In genomic region chr4:152773322-152773721, GRCh38 we compare ENCODE assay signal across 28 cellular contexts. TPM values are rescaled to one million over a fixed set of nuclear protein-coding genes. Genes with fewer than 3 reads are reported as not detected.
"Had no signal": no experiment of that assay in that cellular context is flagged by ENCODE, and none has a peak within 500 bp of the region (broad histone marks: within the 10 kb centered on the region; RNA-seq: fewer than 3 reads in every experiment).

No MANE protein-coding gene starts in this region.

- H3K27ac ChIP-seq: neural progenitor cell, ovary, parathyroid adenoma, psoas muscle, skin epidermis, spleen, suprapubic skin, testis, tibial artery, transverse colon, upper lobe of right lung, uterus had no signal

- H3K4me2 ChIP-seq: neural progenitor cell, smooth muscle cell had no signal

- ATAC-seq: natural killer cell; psoas muscle; sciatic nerve; stimulated activated memory B cell treated with anti-CD40 and anti-IgM and Interleukin-4, amounts not matched to agents 10 μg/mL and 1 μg/mL and 100 μg/mL, for 72 hours; stimulated activated naive CD8-positive, alpha-beta T cell treated with anti-CD3 and anti-CD28 coated beads, Interleukin-15, amount 100 ng/mL, for 72 hours; stimulated activated naive CD8-positive, alpha-beta T cell treated with anti-CD3 and anti-CD28 coated beads, Interleukin-15, Interleukin-2, amounts not matched to agents 100 U/mL and 50 U/mL, for 24 hours; upper lobe of right lung had no signal

- H3K9me3 ChIP-seq: ovary, psoas muscle, spleen, suprapubic skin, testis, tibial artery, transverse colon, upper lobe of right lung, uterus had no signal

- H3K79me2 ChIP-seq: parathyroid adenoma had no signal

- H2AFZ ChIP-seq: neural progenitor cell, parathyroid adenoma had no signal

- H3K36me3 ChIP-seq: neural progenitor cell, ovary, spleen, suprapubic skin, tibial artery, transverse colon, upper lobe of right lung had no signal

- H3K4me1 ChIP-seq: parathyroid adenoma, psoas muscle, testis, upper lobe of right lung, uterus had no signal

- H3K4me3 ChIP-seq: neural progenitor cell, ovary, psoas muscle, skin epidermis, smooth muscle cell, spleen, suprapubic skin, testis, tibial artery, transverse colon, upper lobe of right lung, uterus had no signal

- H3K27me3 ChIP-seq: neural progenitor cell, ovary, spleen, suprapubic skin, testis, tibial artery, transverse colon, upper lobe of right lung, uterus had no signal

- H3K9ac ChIP-seq: neural progenitor cell, parathyroid adenoma had no signal

- DNase-seq: natural killer cell; occipital lobe; ovary; posterior cingulate gyrus; psoas muscle; right cardiac atrium; spleen; stimulated activated CD4-positive, alpha-beta T cell treated with anti-CD3 and anti-CD28 coated beads, Interleukin-12 subunit alpha, Interleukin-12 subunit beta, amount 100 ng/mL, for 4 hours; stimulated activated CD4-positive, alpha-beta T cell treated with anti-CD3 and anti-CD28 coated beads, Interleukin-1b, Interleukin-23, amount 100 ng/mL, for 48 hours; stimulated activated CD4-positive, alpha-beta T cell treated with anti-CD3 and anti-CD28 coated beads, Interleukin-4, amount 100 ng/mL, for 1 hour; stimulated activated CD4-positive, alpha-beta T cell treated with anti-CD3 and anti-CD28 coated beads, Interleukin-4, amount 100 ng/mL, for 4 hours; stimulated activated CD8-positive, alpha-beta memory T cell treated with anti-CD3 and anti-CD28 coated beads, Interleukin-4, amount 100 ng/mL, for 48 hours; stimulated activated naive CD4-positive, alpha-beta T cell; stimulated activated naive CD8-positive, alpha-beta T cell treated with anti-CD3 and anti-CD28 coated beads, Interleukin-15, amount 100 ng/mL, for 72 hours; stimulated activated naive CD8-positive, alpha-beta T cell treated with anti-CD3 and anti-CD28 coated beads, Interleukin-15, Interleukin-2, amounts not matched to agents 100 U/mL and 50 U/mL, for 24 hours; substantia nigra; testis; tibial artery; transverse colon; upper lobe of right lung; uterus had no signal

RNA-seq across cellular contexts. Expression of gene TIGD4, which starts 6.2 kb away (rescaled TPM):
- total RNA-seq: natural killer cell, upper lobe of right lung had no signal
